ENCODE assay signal across 8 cellular contexts in the genomic region with DNA sequence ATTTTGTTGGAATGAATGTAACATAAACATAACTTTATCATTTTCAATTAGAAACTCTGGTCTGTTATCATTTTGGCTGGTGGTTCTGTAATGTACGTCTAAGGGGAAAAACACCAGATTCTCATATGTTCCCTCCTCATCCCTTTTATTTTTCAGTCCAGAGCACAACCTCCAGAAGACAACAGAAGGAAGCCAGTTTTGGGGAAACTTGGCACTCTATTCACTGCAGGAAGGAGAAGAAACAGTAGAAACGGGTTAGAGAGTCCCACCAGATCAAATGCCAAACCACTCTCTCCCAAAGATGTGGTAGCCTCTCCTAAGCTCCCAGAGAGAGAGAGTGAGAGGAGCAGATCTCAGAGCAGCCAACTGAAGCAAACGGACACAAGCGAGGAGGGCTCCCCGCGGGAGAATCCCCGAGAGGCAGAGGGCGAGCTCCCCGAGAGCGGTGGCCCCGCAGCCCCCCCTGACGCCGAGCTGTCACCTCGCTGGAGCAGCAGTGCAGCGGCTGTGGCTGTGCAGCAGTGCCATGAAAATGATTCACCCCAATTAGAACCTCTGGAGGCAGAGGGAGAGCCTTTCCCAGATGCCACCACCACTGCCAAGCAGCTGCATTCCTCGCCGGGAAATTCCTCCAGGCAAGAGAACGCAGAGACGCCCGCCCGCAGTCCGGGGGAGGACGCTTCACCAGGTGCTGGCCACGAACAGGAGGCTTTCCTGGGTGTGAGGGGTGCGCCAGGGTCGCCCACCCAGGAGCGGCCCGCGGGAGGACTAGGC.
DNase-seq lines count a peak whose midpoint lies in the region; ATAC-seq, FAIRE-seq and TF ChIP-seq lines count a peak whose summit lies in the region.

No MANE protein-coding gene starts in this region.

- H3K4me1 ChIP-seq in PC-3 (ENCODE audit: insufficient read depth, low read length), result peaks cover 35% of the 10 kb centered on the region
- peaks cover 5% of the 10 kb centered on the region; the same call in 1 of the 2 replicates for H3K4me1 ChIP-seq in GM12878 (ENCODE audit: control insufficient read depth, insufficient read depth, low read length)
- H3K4me1 ChIP-seq in smooth muscle cell (ENCODE audit: low read depth), result peaks cover 22% of the 10 kb centered on the region

- peak; percentile 77 for DNase-seq in AG08395 (ENCODE audit: low spot score)
- DNase-seq in PC-3, result peak; percentile 52
- no peak for DNase-seq in GM12878 (ENCODE audit: low read depth, low spot score)
- DNase-seq in iPS-NIHi11 (ENCODE audit: low spot score), result peak; percentile 24
- DNase-seq in smooth muscle cell (lab: John Stamatoyannopoulos, UW; ENCODE audit: unreplicated experiment), result no peak
- no peak for DNase-seq in globus pallidus (ENCODE audit: low spot score)

- POLR2A ChIA-PET in PC-3 (lab: Charles Lee; ENCODE audit: unreplicated experiment) (interaction anchor here (0.6 kb wide), 1 partner anchor 186 kb away, joined by 5 read pairs; a partner anchor contains a TSS), GM12878 (lab: Charles Lee) (interaction anchor here (3.8 to 5.6 kb wide), 2 partner anchors 10 to 14 kb away, joined by 34 to 47 read pairs; no protein-coding TSS in a partner anchor)

- BruUV-seq in PC-3 (replicated peaks; lab: Mats Ljungman, UMichigan), result no TSS peak
- BruUV-seq in GM12878 (replicated peaks; lab: Mats Ljungman, UMichigan), result no TSS peak

- ATAC-seq in GM19455 (IDR thresholded peaks at IDR 0.05; ENCODE audit: unreplicated experiment) (peak; percentile 16), PC-3 (peak; percentile 23), GM12878 (peak; percentile 13), GM19351 (IDR thresholded peaks at IDR 0.05; ENCODE audit: unreplicated experiment) (no peak)

- TF ChIP-seq POLR2A in GM12878 (IDR thresholded peaks at IDR 0.05; ENCODE audit: low read depth, low read length), result no peak

- TF ChIP-seq EP300 in GM12878 (IDR thresholded peaks at IDR 0.05; ENCODE audit: borderline replicate concordance in 1 of 2, control insufficient read depth in 1 of 2, low read depth in 2 of 2, low read length in 2 of 2), result no peak

- SMC1A ChIA-PET in GM12878 (lab: Charles Lee; ENCODE audit: uncharacterized antibody, unreplicated experiment), result interaction anchor here (0.6 to 6.5 kb wide), 12 partner anchors 12 to 71 kb away, joined by 3 to 109 read pairs (median 6); no protein-coding TSS in a partner anchor

- H3K9me2 ChIP-seq in PC-3 (replicated peaks; ENCODE audit: low read length), result no peaks in the 10 kb centered on the region

- H3K27ac ChIP-seq in PC-3 (ENCODE audit: low read length) (peak overlapping the region; percentile 84), GM12878 (ENCODE audit: control insufficient read depth, insufficient read depth) (peak overlapping the region; percentile 90), smooth muscle cell (ENCODE audit: low read depth) (no peak overlapping the region)

- FAIRE-seq in GM12878 (lab: Jason Lieb, UNC), result no peak

- no peak for TF ChIP-seq RAD21 in GM12878 (IDR thresholded peaks at IDR 0.05; ENCODE audit: insufficient read depth, low read depth, low read length)

- H3K4me3 ChIP-seq in PC-3 (ENCODE audit: low read length) (peak overlapping the region; percentile 87), GM12878 (peak overlapping the region; percentile 87), smooth muscle cell (peak overlapping the region; percentile 60)

- H3K9ac ChIP-seq in PC-3 (ENCODE audit: low read length) (peak overlapping the region; percentile 91), GM12878 (ENCODE audit: control insufficient read depth, insufficient read depth, low read length) (peak overlapping the region; percentile 79), smooth muscle cell (ENCODE audit: low read depth) (no peak overlapping the region)

- no peaks in the 10 kb centered on the region for H3K27me3 ChIP-seq in PC-3 (ENCODE audit: low read length)
- no peaks in the 10 kb centered on the region; a peak in 1 of 4 replicates for H3K27me3 ChIP-seq in GM12878 (replicated peaks in 1 of 2; ENCODE audit: control insufficient read depth in 2 of 2, insufficient read depth in 2 of 2, low read length in 1 of 2)
- peaks cover 87% of the 10 kb centered on the region for H3K27me3 ChIP-seq in smooth muscle cell (ENCODE audit: low read depth)

- CTCF ChIA-PET in PC-3 (lab: Charles Lee), result interaction anchor here (0.6 kb wide), 1 partner anchor 147 kb away, joined by 3 read pairs; no protein-coding TSS in a partner anchor
- CTCF ChIA-PET in GM12878 (lab: Yijun Ruan, JAX), result interaction anchor here (0.8 to 6.8 kb wide), 13 partner anchors 10 to 176 kb away, joined by 3 to 79 read pairs (median 8); no protein-coding TSS in a partner anchor

- H3K36me3 ChIP-seq in PC-3 (ENCODE audit: low read depth, low read length), result no peaks in the 10 kb centered on the region
- no peaks in the 10 kb centered on the region for H3K36me3 ChIP-seq in GM12878 (ENCODE audit: control insufficient read depth in 2 of 2, insufficient read depth in 2 of 2, low read length in 1 of 2)
- H3K36me3 ChIP-seq in smooth muscle cell (ENCODE audit: low read depth), result no peaks in the 10 kb centered on the region

- intact Hi-C loops in PC-3 (cut with micrococcal nuclease) (loop anchor here (2.0 to 5.0 kb wide), 4 partner anchors 39 to 466 kb away; no protein-coding TSS in a partner anchor), GM12878 (cut with micrococcal nuclease; ENCODE audit: unreplicated experiment) (loop anchor here (1.0 to 2.0 kb wide), 3 partner anchors 9 to 63 kb away; no protein-coding TSS in a partner anchor)

- no peak for TF ChIP-seq CTCF in PC-3 (conservative IDR thresholded peaks at IDR 0.05; ENCODE audit: low read depth, low read length)
- no peak for TF ChIP-seq CTCF in GM12878 (IDR thresholded peaks at IDR 0.05 in 2 of 3, conservative IDR thresholded peaks at IDR 0.05 in 1 of 3; ENCODE audit: control insufficient read depth in 2 of 3, extremely low read depth in 1 of 3, insufficient read depth in 1 of 3, low read depth in 3 of 3, low read length in 3 of 3)
- no peak for TF ChIP-seq CTCF in smooth muscle cell (IDR thresholded peaks at IDR 0.05; ENCODE audit: borderline replicate concordance, insufficient read depth, poor library complexity, severe bottlenecking)

- H3K9me3 ChIP-seq in PC-3 (ENCODE audit: low read length) (no peaks in the 10 kb centered on the region), GM12878 (replicated peaks; ENCODE audit: control insufficient read depth, insufficient read depth, low read length) (no peaks in the 10 kb centered on the region), smooth muscle cell (replicated peaks; ENCODE audit: low read depth) (no peaks in the 10 kb centered on the region)

- H3F3A ChIP-seq in PC-3 (ENCODE audit: low read length, unreplicated experiment), result no peaks in the 10 kb centered on the region
- peaks cover 3% of the 10 kb centered on the region for H3F3A ChIP-seq in smooth muscle cell (ENCODE audit: low read depth)

- in situ Hi-C loops in GM12878 (cut with MboI), result loop anchor here (25.0 kb wide), 1 partner anchor 1049 kb away; no protein-coding TSS in a partner anchor

- RAD21 ChIA-PET in GM12878 (lab: Charles Lee; ENCODE audit: unreplicated experiment), result interaction anchor here (0.7 to 4.7 kb wide), 19 partner anchors 9 to 1080 kb away, joined by 3 to 101 read pairs (median 4); no protein-coding TSS in a partner anchor

- H2AFZ ChIP-seq in PC-3 (ENCODE audit: low read length), result peak overlapping the region; percentile 95
- H2AFZ ChIP-seq in GM12878 (ENCODE audit: control insufficient read depth, low read depth, low read length), result peak overlapping the region; percentile 45
- peak overlapping the region; percentile 73 for H2AFZ ChIP-seq in smooth muscle cell (ENCODE audit: low read depth)

- H4K20me1 ChIP-seq in PC-3 (ENCODE audit: low read length) (no peaks in the 10 kb centered on the region), GM12878 (ENCODE audit: control insufficient read depth, insufficient read depth) (no peaks in the 10 kb centered on the region), smooth muscle cell (ENCODE audit: low read depth) (no peaks in the 10 kb centered on the region)

- peak overlapping the region; percentile 91 for H3K4me2 ChIP-seq in PC-3 (ENCODE audit: low read length)
- peak overlapping the region; percentile 95 for H3K4me2 ChIP-seq in GM12878 (ENCODE audit: control insufficient read depth, insufficient read depth)
- H3K4me2 ChIP-seq in smooth muscle cell, result peak overlapping the region; percentile 90

- under 1% methylated on average over 26 of the region's 29 CpGs for WGBS in GM12878 (ENCODE audit: insufficient coverage, insufficient replicate concordance, low lambda C conversion rate, missing lambda C conversion rate)
- 2% methylated on average over 29 of the region's 29 CpGs for WGBS in smooth muscle cell (ENCODE audit: low lambda C conversion rate)

- H3K79me2 ChIP-seq in PC-3 (ENCODE audit: low read length) (peaks cover 50% of the 10 kb centered on the region), GM12878 (ENCODE audit: control insufficient read depth, insufficient read depth, low read length) (peaks cover 48% of the 10 kb centered on the region), smooth muscle cell (ENCODE audit: low read depth) (no peaks in the 10 kb centered on the region)

TF ChIP-seq in GM12878, 131 proteins besides CTCF, POLR2A, EP300 and RAD21 (continues in another document):
- TF ChIP-seq, protein P1, sequence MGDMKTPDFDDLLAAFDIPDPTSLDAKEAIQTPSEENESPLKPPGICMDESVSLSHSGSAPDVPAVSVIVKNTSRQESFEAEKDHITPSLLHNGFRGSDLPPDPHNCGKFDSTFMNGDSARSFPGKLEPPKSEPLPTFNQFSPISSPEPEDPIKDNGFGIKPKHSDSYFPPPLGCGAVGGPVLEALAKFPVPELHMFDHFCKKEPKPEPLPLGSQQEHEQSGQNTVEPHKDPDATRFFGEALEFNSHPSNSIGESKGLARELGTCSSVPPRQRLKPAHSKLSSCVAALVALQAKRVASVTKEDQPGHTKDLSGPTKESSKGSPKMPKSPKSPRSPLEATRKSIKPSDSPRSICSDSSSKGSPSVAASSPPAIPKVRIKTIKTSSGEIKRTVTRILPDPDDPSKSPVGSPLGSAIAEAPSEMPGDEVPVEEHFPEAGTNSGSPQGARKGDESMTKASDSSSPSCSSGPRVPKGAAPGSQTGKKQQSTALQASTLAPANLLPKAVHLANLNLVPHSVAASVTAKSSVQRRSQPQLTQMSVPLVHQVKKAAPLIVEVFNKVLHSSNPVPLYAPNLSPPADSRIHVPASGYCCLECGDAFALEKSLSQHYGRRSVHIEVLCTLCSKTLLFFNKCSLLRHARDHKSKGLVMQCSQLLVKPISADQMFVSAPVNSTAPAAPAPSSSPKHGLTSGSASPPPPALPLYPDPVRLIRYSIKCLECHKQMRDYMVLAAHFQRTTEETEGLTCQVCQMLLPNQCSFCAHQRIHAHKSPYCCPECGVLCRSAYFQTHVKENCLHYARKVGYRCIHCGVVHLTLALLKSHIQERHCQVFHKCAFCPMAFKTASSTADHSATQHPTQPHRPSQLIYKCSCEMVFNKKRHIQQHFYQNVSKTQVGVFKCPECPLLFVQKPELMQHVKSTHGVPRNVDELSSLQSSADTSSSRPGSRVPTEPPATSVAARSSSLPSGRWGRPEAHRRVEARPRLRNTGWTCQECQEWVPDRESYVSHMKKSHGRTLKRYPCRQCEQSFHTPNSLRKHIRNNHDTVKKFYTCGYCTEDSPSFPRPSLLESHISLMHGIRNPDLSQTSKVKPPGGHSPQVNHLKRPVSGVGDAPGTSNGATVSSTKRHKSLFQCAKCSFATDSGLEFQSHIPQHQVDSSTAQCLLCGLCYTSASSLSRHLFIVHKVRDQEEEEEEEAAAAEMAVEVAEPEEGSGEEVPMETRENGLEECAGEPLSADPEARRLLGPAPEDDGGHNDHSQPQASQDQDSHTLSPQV (IDR thresholded peaks at IDR 0.05), result no peak

Comparison
In these comparisons a context has a peak if more than half of its experiments do, and no peak if none do; other contexts are left out.
1. DNase-seq: peak in AG08395 (single experiment), PC-3 (single experiment) and iPS-NIHi11 (single experiment); none in GM12878 (single experiment), smooth muscle cell (single experiment) and globus pallidus (single experiment).
2. H2AFZ ChIP-seq: peak in every context shown above with its lines; median percentile 95 in PC-3; 73 in smooth muscle cell; 45 in GM12878.
3. Peak in every context shown above with its lines, with median percentiles within 50 percentile points of each other: H3K4me2 ChIP-seq and H3K4me3 ChIP-seq.